17 cellular contexts compared by ENCODE assay signal in the genomic region with DNA sequence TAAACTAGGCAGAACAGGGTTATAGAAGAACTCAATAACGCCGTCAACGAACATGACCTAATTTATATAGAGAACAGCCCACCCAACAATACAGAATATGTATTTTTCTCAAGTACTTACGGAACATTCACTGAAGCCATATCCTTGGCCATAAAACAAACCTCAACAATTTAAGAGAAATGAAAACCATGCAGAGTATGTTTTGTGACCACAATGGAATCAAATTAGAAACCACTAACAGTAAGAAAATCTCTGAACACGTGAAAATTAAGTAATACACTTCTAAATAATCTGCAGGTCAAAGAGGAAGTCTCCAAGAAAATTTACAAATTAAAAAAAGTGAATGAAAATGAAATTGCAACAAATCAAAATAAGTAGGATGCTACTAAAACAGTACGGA. TPM values are rescaled to one million over a fixed set of nuclear protein-coding genes. Genes with fewer than 3 reads are reported as not detected.
A peak's percentile ranks its signal among the peaks of the same experiment; 100 is the strongest.
DNase-seq lines count a peak whose midpoint lies in the region; ATAC-seq, FAIRE-seq and TF ChIP-seq lines count a peak whose summit lies in the region.
"Had no signal": no experiment of that assay in that cellular context is flagged by ENCODE, and none has a peak within 500 bp of the region (broad histone marks: within the 10 kb centered on the region; RNA-seq: fewer than 3 reads in every experiment).

No MANE protein-coding gene starts in this region.

- H3K4me1 Mint-ChIP-seq in CD8-positive, alpha-beta T cell (ENCODE audit: low read depth): peaks cover 67% of the 10 kb centered on the region
- peaks cover 41 to 78% (median 71%) of the 10 kb centered on the region in 7 donors for H3K4me1 Mint-ChIP-seq in naive thymus-derived CD4-positive, alpha-beta T cell

- intact Hi-C loops in CD8-positive, alpha-beta T cell (cut with DNase I, micrococcal nuclease): no loop called here
- intact Hi-C loops in IMR-90 (cut with micrococcal nuclease) (no loop called here), HepG2 (cut with micrococcal nuclease; ENCODE audit: unreplicated experiment) (no loop called here)
- intact Hi-C loops in naive thymus-derived CD4-positive, alpha-beta T cell (cut with micrococcal nuclease): no loop called here

- H2BK15ac ChIP-seq in IMR-90 (ENCODE audit: low read depth, low read length): no peak overlapping the region

- H3K36me3 Mint-ChIP-seq in CD8-positive, alpha-beta T cell: peaks cover 52% of the 10 kb centered on the region
- H3K36me3 Mint-ChIP-seq in naive thymus-derived CD4-positive, alpha-beta T cell: peaks cover 5 to 24% (median 16%) of the 10 kb centered on the region in 5 donors

- H2AFZ ChIP-seq in IMR-90 (replicated peaks; ENCODE audit: low read length, poor library complexity): no peak overlapping the region
- H2AFZ ChIP-seq in HepG2 (ENCODE audit: low read length): no peak overlapping the region

- no peak overlapping the region for H2BK120ac ChIP-seq in IMR-90 (ENCODE audit: low read depth, low read length)

- H3K4ac ChIP-seq in IMR-90 (ENCODE audit: low read depth, low read length): no peak overlapping the region

- H4K8ac ChIP-seq in IMR-90 (ENCODE audit: low read depth in 2 of 2, low read length in 2 of 2): no peak overlapping the region

- BruUV-seq in IMR-90 (replicated peaks; lab: Mats Ljungman, UMichigan) (no TSS peak), HepG2 (replicated peaks; lab: Mats Ljungman, UMichigan) (no TSS peak)

- DNase-seq in CD8-positive, alpha-beta T cell: no peak
- DNase-seq in IMR-90: peak; percentile 65
- DNase-seq in astrocyte of the cerebellum (ENCODE audit: low read depth): peak; percentile 76
- DNase-seq in naive thymus-derived CD4-positive, alpha-beta T cell: no peak
- DNase-seq in nucleus accumbens (lab: John Stamatoyannopoulos, UW): no peak
- DNase-seq in D341Med (ENCODE audit: low spot score): no peak
- no peak for DNase-seq in HepG2 (ENCODE audit: low spot score)
- DNase-seq: activated CD4-positive, alpha-beta T cell treated with anti-CD3 and anti-CD28 coated beads, Interleukin-2, amount 50 U/mL, for 4 hours; activated naive CD4-positive, alpha-beta T cell treated with anti-CD3 and anti-CD28 coated beads, Interleukin-2, amount 50 U/mL, for 16 hours; left cardiac atrium; NCI-H1694; stimulated activated CD4-positive, alpha-beta T cell treated with anti-CD3 and anti-CD28 coated beads, Interleukin-12 subunit alpha, Interleukin-12 subunit beta, amount 100 ng/mL, for 4 hours; T-helper 1 cell; upper lobe of right lung had no signal

- no peak overlapping the region for H4K91ac ChIP-seq in IMR-90 (ENCODE audit: insufficient read depth, low read depth, low read length)

- H3K9ac ChIP-seq in IMR-90 (ENCODE audit: low read depth, low read length) (no peak overlapping the region), HepG2 (ENCODE audit: insufficient read depth, low read depth, low read length) (no peak overlapping the region)

- H3K27ac Mint-ChIP-seq in CD8-positive, alpha-beta T cell: peak overlapping the region; percentile 78
- H3K27ac Mint-ChIP-seq in naive thymus-derived CD4-positive, alpha-beta T cell: peak overlapping the region in 6 of 9 donors; percentile 0 to 71 (median 24)

- no peak for TF ChIP-seq RAD21 in IMR-90 (IDR thresholded peaks at IDR 0.05; ENCODE audit: low read length)
- TF ChIP-seq RAD21 in HepG2 (CRISPR knock-in tag; IDR thresholded peaks at IDR 0.05): no peak

- no peak for TF ChIP-seq POLR2A in IMR-90 (IDR thresholded peaks at IDR 0.05; ENCODE audit: low read depth, low read length)
- TF ChIP-seq POLR2A in HepG2 (IDR thresholded peaks at IDR 0.05; ENCODE audit: insufficient read depth in 1 of 2, low read depth in 2 of 2, low read length in 2 of 2): no peak

- FAIRE-seq in HepG2 (lab: Jason Lieb, UNC): no peak
- FAIRE-seq: GM12892, HTR-8/SVneo had no signal

- no peak overlapping the region for H2AK9ac ChIP-seq in IMR-90 (replicated peaks; ENCODE audit: low read depth, low read length, poor library complexity)

- CTCF ChIA-PET in CD8-positive, alpha-beta T cell (lab: Charles Lee): no interaction called here
- CTCF ChIA-PET in IMR-90 (lab: Yijun Ruan, JAX): no interaction called here
- CTCF ChIA-PET in naive thymus-derived CD4-positive, alpha-beta T cell (lab: Charles Lee): no interaction called here
- CTCF ChIA-PET in HepG2 (lab: Yijun Ruan, JAX; ENCODE audit: low intra/inter-chr PET ratio, low total read pairs): no interaction called here

- H3K14ac ChIP-seq in IMR-90 (replicated peaks; ENCODE audit: low read depth, low read length): no peak overlapping the region

- no peak overlapping the region for H3K56ac ChIP-seq in IMR-90 (ENCODE audit: extremely low read depth, insufficient read depth, low read length)

- no peaks in the 10 kb centered on the region for H3K9me1 ChIP-seq in IMR-90 (ENCODE audit: insufficient read depth, low read length)

- ATAC-seq in CD8-positive, alpha-beta T cell: no peak
- ATAC-seq in IMR-90 (ENCODE audit: low read depth) (peak; percentile 68), GM21360 (IDR thresholded peaks at IDR 0.05; ENCODE audit: unreplicated experiment) (no peak), HepG2 (no peak)
- no peak for ATAC-seq in naive thymus-derived CD4-positive, alpha-beta T cell
- ATAC-seq: left cardiac atrium, upper lobe of right lung had no signal

- H3K79me2 ChIP-seq in HepG2 (ENCODE audit: insufficient read depth, low read length): peaks cover 77% of the 10 kb centered on the region

- dilution Hi-C loops in IMR-90 (cut with HindIII; ENCODE audit: low sequenced_read_pairs, unreplicated experiment): no loop called here

- H4K5ac ChIP-seq in IMR-90 (ENCODE audit: low read depth, low read length): no peak overlapping the region

- no peak overlapping the region for H3K4me3 ChIP-seq in CD8-positive, alpha-beta T cell (ENCODE audit: low read depth, low read length)
- H3K4me3 ChIP-seq in IMR-90 (ENCODE audit: insufficient read depth, low read depth, low read length): no peak overlapping the region
- no peak overlapping the region for H3K4me3 ChIP-seq in astrocyte of the cerebellum (ENCODE audit: low read depth, low read length)
- no peak overlapping the region for H3K4me3 ChIP-seq in naive thymus-derived CD4-positive, alpha-beta T cell (ENCODE audit: low read length)
- no peak overlapping the region for H3K4me3 ChIP-seq in HepG2 (replicated peaks in 1 of 3; ENCODE audit: insufficient read depth in 1 of 3, low read depth in 2 of 3, low read length in 3 of 3)
- H3K4me3 ChIP-seq: upper lobe of right lung had no signal

- H3K79me1 ChIP-seq in IMR-90 (ENCODE audit: low read depth in 1 of 2, low read length in 2 of 2): peaks cover 13 to 40% of the 10 kb centered on the region in 2 experiments

- TF ChIP-seq CTCF in CD8-positive, alpha-beta T cell (IDR thresholded peaks at IDR 0.05): no peak
- TF ChIP-seq CTCF in IMR-90 (conservative IDR thresholded peaks at IDR 0.05; ENCODE audit: low read depth, low read length) (no peak), astrocyte of the cerebellum (IDR thresholded peaks at IDR 0.05; ENCODE audit: low read depth, low read length, missing control alignments) (no peak), HepG2 (CRISPR knock-in tag; IDR thresholded peaks at IDR 0.05) (no peak)

- no peaks in the 10 kb centered on the region for H3K9me3 ChIP-seq in CD8-positive, alpha-beta T cell (ENCODE audit: low read length)
- no peaks in the 10 kb centered on the region for H3K9me3 ChIP-seq in IMR-90 (ENCODE audit: control insufficient read depth, insufficient read depth, low read length)
- H3K9me3 ChIP-seq in naive thymus-derived CD4-positive, alpha-beta T cell (ENCODE audit: control insufficient read depth in 2 of 3, low read length in 3 of 3): no peaks in the 10 kb centered on the region
- H3K9me3 ChIP-seq in HepG2 (ENCODE audit: low read length): no peaks in the 10 kb centered on the region
- H3K9me3 ChIP-seq: upper lobe of right lung had no signal

- POLR2A ChIA-PET in CD8-positive, alpha-beta T cell (lab: Charles Lee): no interaction called here
- POLR2A ChIA-PET in IMR-90 (lab: Charles Lee; ENCODE audit: unreplicated experiment): no interaction called here
- POLR2A ChIA-PET in naive thymus-derived CD4-positive, alpha-beta T cell (lab: Charles Lee): interaction anchor here (0.6 to 1.3 kb wide), 2 partner anchors 9 to 16 kb away, joined by 3 to 7 read pairs; a partner anchor contains a TSS
- POLR2A ChIA-PET in HepG2 (lab: Yijun Ruan, JAX): interaction anchor here (1.0 kb wide), 1 partner anchor 9 kb away, joined by 3 read pairs; no protein-coding TSS in a partner anchor

- H3K27me3 ChIP-seq in CD8-positive, alpha-beta T cell (ENCODE audit: insufficient read depth, low read length): no peaks in the 10 kb centered on the region
- H3K27me3 ChIP-seq in IMR-90 (ENCODE audit: control insufficient read depth, insufficient read depth, low read length) (no peaks in the 10 kb centered on the region), HepG2 (ENCODE audit: control insufficient read depth in 1 of 2, insufficient read depth in 2 of 2, low read length in 2 of 2) (no peaks in the 10 kb centered on the region)
- H3K27me3 ChIP-seq in naive thymus-derived CD4-positive, alpha-beta T cell (ENCODE audit: control insufficient read depth in 2 of 2, insufficient read depth in 2 of 2, low read length in 2 of 2): no peaks in the 10 kb centered on the region
- H3K27me3 ChIP-seq: upper lobe of right lung had no signal

- H4K20me1 ChIP-seq in IMR-90 (ENCODE audit: insufficient read depth, low read length) (peaks cover 45% of the 10 kb centered on the region), HepG2 (ENCODE audit: insufficient read depth, low read length) (peaks cover 25% of the 10 kb centered on the region; the same call in 1 of the 2 replicates)

- no peak overlapping the region for H2BK5ac ChIP-seq in IMR-90 (ENCODE audit: low read depth, low read length, poor library complexity, severe bottlenecking)

- H3K27ac ChIP-seq in CD8-positive, alpha-beta T cell (ENCODE audit: low read depth, low read length): no peak overlapping the region
- H3K27ac ChIP-seq in IMR-90 (ENCODE audit: insufficient read depth, low read length) (no peak overlapping the region), HepG2 (ENCODE audit: extremely low read length, insufficient read depth, low read length) (no peak overlapping the region)
- no peak overlapping the region for H3K27ac ChIP-seq in naive thymus-derived CD4-positive, alpha-beta T cell (ENCODE audit: low read depth, low read length)
- H3K27ac ChIP-seq: upper lobe of right lung had no signal

- peaks cover 35% of the 10 kb centered on the region for H3K4me1 ChIP-seq in CD8-positive, alpha-beta T cell (ENCODE audit: insufficient read depth, low read length)
- H3K4me1 ChIP-seq in IMR-90 (ENCODE audit: control insufficient read depth, insufficient read depth, low read length) (no peaks in the 10 kb centered on the region), HepG2 (ENCODE audit: insufficient read depth, low read length) (peaks cover 28% of the 10 kb centered on the region)
- peaks cover 13 to 29% of the 10 kb centered on the region in 2 donors for H3K4me1 ChIP-seq in naive thymus-derived CD4-positive, alpha-beta T cell (ENCODE audit: control insufficient read depth in 2 of 2, insufficient read depth in 2 of 2, low read length in 2 of 2)

- no peak overlapping the region for H2BK20ac ChIP-seq in IMR-90 (ENCODE audit: low read depth, low read length)

- no CpG with 5 or more reads among the region's 6 CpGs for WGBS in IMR-90 (ENCODE audit: extremely low coverage in 2 of 2, insufficient read length in 1 of 2), 2 experiments
- WGBS in HepG2 (ENCODE audit: low lambda C conversion rate): 96% methylated on average over 6 of the region's 6 CpGs

- no peak overlapping the region for H3K18ac ChIP-seq in IMR-90 (ENCODE audit: low read depth, low read length)

- TF ChIP-seq EP300 in HepG2 (IDR thresholded peaks at IDR 0.05; ENCODE audit: low read depth in 2 of 2, low read length in 2 of 2): no peak
- no peak for TF ChIP-seq EP300 in HepG2 (CRISPR knock-in tag; IDR thresholded peaks at IDR 0.05; ENCODE audit: borderline replicate concordance)

- in situ Hi-C loops in IMR-90 (cut with MboI; ENCODE audit: low sequenced_read_pairs): no loop called here
- in situ Hi-C loops in astrocyte of the cerebellum (cut with HindIII; ENCODE audit: low sequenced_read_pairs): no loop called here
- in situ Hi-C loops in HepG2 (cut with HindIII; ENCODE audit: extremely low pct_ligation_motif_present, low pct_unique_long_range_greater_than_20kb): no loop called here

- no peaks in the 10 kb centered on the region for H3K27me3 Mint-ChIP-seq in CD8-positive, alpha-beta T cell (ENCODE audit: low read depth)
- no peaks in the 10 kb centered on the region for H3K27me3 Mint-ChIP-seq in naive thymus-derived CD4-positive, alpha-beta T cell

- H3K9me3 Mint-ChIP-seq in CD8-positive, alpha-beta T cell: no peaks in the 10 kb centered on the region
- no peaks in the 10 kb centered on the region for H3K9me3 Mint-ChIP-seq in naive thymus-derived CD4-positive, alpha-beta T cell

- peak overlapping the region; percentile 50 for H3K4me3 Mint-ChIP-seq in CD8-positive, alpha-beta T cell
- peak overlapping the region in 8 of 10 donors; percentile 34 to 98 (median 49) for H3K4me3 Mint-ChIP-seq in naive thymus-derived CD4-positive, alpha-beta T cell

- H3K36me3 ChIP-seq in CD8-positive, alpha-beta T cell (ENCODE audit: insufficient read depth, low read length): peaks cover 13% of the 10 kb centered on the region
- H3K36me3 ChIP-seq in IMR-90 (ENCODE audit: control insufficient read depth, insufficient read depth, low read length): peaks cover 14% of the 10 kb centered on the region
- H3K36me3 ChIP-seq in naive thymus-derived CD4-positive, alpha-beta T cell (ENCODE audit: control insufficient read depth in 2 of 3, insufficient read depth in 3 of 3, low read length in 3 of 3): peaks cover 8 to 28% (median 18%) of the 10 kb centered on the region in 3 experiments
- peaks cover 9 to 29% of the 10 kb centered on the region in 2 experiments; a peak in 4 of 5 replicates for H3K36me3 ChIP-seq in HepG2 (replicated peaks in 1 of 2; ENCODE audit: control insufficient read depth in 1 of 2, insufficient read depth in 2 of 2, low read length in 2 of 2)

- no peak overlapping the region for H2AK5ac ChIP-seq in IMR-90 (ENCODE audit: low read depth, low read length)

- H3K4me2 ChIP-seq in IMR-90 (ENCODE audit: low read depth, low read length) (peak overlapping the region; percentile 36; the same call in 1 of the 2 replicates), HepG2 (ENCODE audit: low read depth, low read length) (no peak overlapping the region)

- no peak overlapping the region for H3K23ac ChIP-seq in IMR-90 (ENCODE audit: low read depth, low read length)

RNA-seq across cellular contexts. Expression of a gene that starts 9.4 kb away (rescaled TPM):
- 100 to 1,000 TPM in 1 of 2 experiments, 10 to 100 TPM in 1; 95.3 to 109 TPM for total RNA-seq in CD8-positive, alpha-beta T cell
- total RNA-seq in IMR-90 (2012; rRNA removed) (37.8 and 61.7 TPM in 2 replicates), HepG2 (2016; rRNA removed; fragmentation: Illumina TruSeq; extraction: Trizol) (60.7 and 69.9 TPM in 2 replicates)
- polyA plus RNA-seq in IMR-90 (2012; rRNA removed) (19.8 and 22.6 TPM in 2 replicates), HepG2 (2011; rRNA removed) (15.3 and 16.1 TPM in 2 replicates)
- 11.8 and 12.7 TPM in 2 replicates for polyA plus RNA-seq in IMR-90 (2012; cell fraction: cytosol; rRNA removed)
- polyA plus RNA-seq in IMR-90 (2012; cell fraction: nucleus; rRNA removed; ENCODE audit: low replicate concordance): 18.0 and 42.4 TPM in 2 replicates
- total RNA-seq in naive thymus-derived CD4-positive, alpha-beta T cell: 10 to 100 TPM; 80.0 to 99.3 (median 87.6) TPM
- polyA plus RNA-seq in naive thymus-derived CD4-positive, alpha-beta T cell: 10 to 100 TPM; 34.3 to 49.2 TPM
- 21.9 and 27.2 TPM in 2 replicates for total RNA-seq in HepG2 (2016; cell fraction: cytosol; rRNA removed; fragmentation: Illumina TruSeq; extraction: Trizol; ENCODE audit: low read depth)
- total RNA-seq in HepG2 (2016; cell fraction: insoluble cytoplasmic fraction; rRNA removed; fragmentation: Illumina TruSeq; extraction: Trizol): 55.9 and 75.2 TPM in 2 replicates
- total RNA-seq in HepG2 (2016; cell fraction: membrane; rRNA removed; fragmentation: Illumina TruSeq; extraction: Trizol): 19.7 and 22.5 TPM in 2 replicates
- 77.0 and 82.1 TPM in 2 replicates for total RNA-seq in HepG2 (2016; cell fraction: nucleus; rRNA removed; fragmentation: Illumina TruSeq; extraction: Trizol)
- 8.3 and 9.4 TPM in 2 replicates for polyA plus RNA-seq in HepG2 (2011; cell fraction: cytosol; rRNA removed)
- polyA plus RNA-seq in HepG2 (2011; cell fraction: nucleus; rRNA removed): 27.3 and 39.2 TPM in 2 replicates
- polyA plus RNA-seq in HepG2 (2012): 26.6 and 31.2 TPM in 2 replicates
- 2.3 and 2.5 TPM in 2 replicates for polyA plus RNA-seq in HepG2 (2016; cell fraction: cytosol; fragmentation: Illumina TruSeq; extraction: Trizol; ENCODE audit: low read depth)
- polyA plus RNA-seq in HepG2 (2016; cell fraction: insoluble cytoplasmic fraction; fragmentation: Illumina TruSeq; extraction: Trizol; ENCODE audit: low read depth): 35.5 and 40.7 TPM in 2 replicates
- polyA plus RNA-seq in HepG2 (2016; cell fraction: membrane; fragmentation: Illumina TruSeq; extraction: Trizol; ENCODE audit: low read depth): 5.1 and 6.5 TPM in 2 replicates
- 53.6 and 61.3 TPM in 2 replicates for polyA plus RNA-seq in HepG2 (2016; cell fraction: nucleus; fragmentation: Illumina TruSeq; extraction: Trizol; ENCODE audit: insufficient read depth, low read depth)
- polyA minus RNA-seq in HepG2 (2011; rRNA and poly(A)+ RNA removed; ENCODE audit: low replicate concordance): 27.4 and 45.1 TPM in 2 replicates
- polyA minus RNA-seq in HepG2 (2011; cell fraction: cytosol; rRNA and poly(A)+ RNA removed): 11.9 and 15.4 TPM in 2 replicates
- polyA minus RNA-seq in HepG2 (2011; cell fraction: nucleus; rRNA and poly(A)+ RNA removed): 155 and 179 TPM in 2 replicates

RNA-seq across cellular contexts. Expression of a gene that starts 10.8 kb away (rescaled TPM):
- total RNA-seq in CD8-positive, alpha-beta T cell: 100 to 1,000 TPM; 254 to 260 TPM
- total RNA-seq in IMR-90 (2012; rRNA removed) (52.7 and 58.3 TPM in 2 replicates), HepG2 (2016; rRNA removed; fragmentation: Illumina TruSeq; extraction: Trizol) (107 and 131 TPM in 2 replicates)
- polyA plus RNA-seq in IMR-90 (2012; rRNA removed) (77.9 and 87.2 TPM in 2 replicates), HepG2 (2011; rRNA removed) (85.9 and 94.4 TPM in 2 replicates)
- polyA plus RNA-seq in IMR-90 (2012; cell fraction: cytosol; rRNA removed): 38.1 and 73.2 TPM in 2 replicates
- 37.4 and 201 TPM in 2 replicates for polyA plus RNA-seq in IMR-90 (2012; cell fraction: nucleus; rRNA removed; ENCODE audit: low replicate concordance)
- total RNA-seq in naive thymus-derived CD4-positive, alpha-beta T cell: 100 to 1,000 TPM in 4 of 5 experiments, 10 to 100 TPM in 1; 51.7 to 212 (median 191) TPM
- polyA plus RNA-seq in naive thymus-derived CD4-positive, alpha-beta T cell: 100 to 1,000 TPM; 325 to 401 TPM
- total RNA-seq in HepG2 (2016; cell fraction: cytosol; rRNA removed; fragmentation: Illumina TruSeq; extraction: Trizol; ENCODE audit: low read depth): 132 and 143 TPM in 2 replicates
- 110 and 134 TPM in 2 replicates for total RNA-seq in HepG2 (2016; cell fraction: insoluble cytoplasmic fraction; rRNA removed; fragmentation: Illumina TruSeq; extraction: Trizol)
- total RNA-seq in HepG2 (2016; cell fraction: membrane; rRNA removed; fragmentation: Illumina TruSeq; extraction: Trizol): 177 and 190 TPM in 2 replicates
- total RNA-seq in HepG2 (2016; cell fraction: nucleus; rRNA removed; fragmentation: Illumina TruSeq; extraction: Trizol): 57.1 and 61.7 TPM in 2 replicates
- polyA plus RNA-seq in HepG2 (2011; cell fraction: cytosol; rRNA removed): 52.6 and 73.1 TPM in 2 replicates
- polyA plus RNA-seq in HepG2 (2011; cell fraction: nucleus; rRNA removed): 109 and 121 TPM in 2 replicates
- 68.8 and 75.6 TPM in 2 replicates for polyA plus RNA-seq in HepG2 (2012)
- 179 and 208 TPM in 2 replicates for polyA plus RNA-seq in HepG2 (2016; cell fraction: cytosol; fragmentation: Illumina TruSeq; extraction: Trizol; ENCODE audit: low read depth)
- 160 and 163 TPM in 2 replicates for polyA plus RNA-seq in HepG2 (2016; cell fraction: insoluble cytoplasmic fraction; fragmentation: Illumina TruSeq; extraction: Trizol; ENCODE audit: low read depth)
- polyA plus RNA-seq in HepG2 (2016; cell fraction: membrane; fragmentation: Illumina TruSeq; extraction: Trizol; ENCODE audit: low read depth): 188 and 198 TPM in 2 replicates
- 121 and 125 TPM in 2 replicates for polyA plus RNA-seq in HepG2 (2016; cell fraction: nucleus; fragmentation: Illumina TruSeq; extraction: Trizol; ENCODE audit: insufficient read depth, low read depth)
- 27.0 and 56.6 TPM in 2 replicates for polyA minus RNA-seq in HepG2 (2011; rRNA and poly(A)+ RNA removed; ENCODE audit: low replicate concordance)
- polyA minus RNA-seq in HepG2 (2011; cell fraction: cytosol; rRNA and poly(A)+ RNA removed): 22.4 and 23.6 TPM in 2 replicates
- polyA minus RNA-seq in HepG2 (2011; cell fraction: nucleus; rRNA and poly(A)+ RNA removed): 41.3 and 43.5 TPM in 2 replicates

RNA-seq across cellular contexts. Expression of a gene that starts 36.5 kb away (rescaled TPM):
- total RNA-seq in CD8-positive, alpha-beta T cell: 1 to 10 TPM; 4.2 to 4.3 TPM
- total RNA-seq in IMR-90 (2012; rRNA removed) (10.8 and 11.3 TPM in 2 replicates), HepG2 (2016; rRNA removed; fragmentation: Illumina TruSeq; extraction: Trizol) (1.1 and 3.0 TPM in 2 replicates)
- polyA plus RNA-seq in IMR-90 (2012; rRNA removed) (4.0 and 4.2 TPM in 2 replicates), HepG2 (2011; rRNA removed) (0.99 and 1.2 TPM in 2 replicates)
- polyA plus RNA-seq in IMR-90 (2012; cell fraction: cytosol; rRNA removed): 3.3 and 5.3 TPM in 2 replicates
- 1.4 and 2.6 TPM in 2 replicates for polyA plus RNA-seq in IMR-90 (2012; cell fraction: nucleus; rRNA removed; ENCODE audit: low replicate concordance)
- 1 to 10 TPM; 2.8 to 9.7 (median 6.9) TPM for total RNA-seq in naive thymus-derived CD4-positive, alpha-beta T cell
- 1 to 10 TPM; 1.6 to 2.7 TPM for polyA plus RNA-seq in naive thymus-derived CD4-positive, alpha-beta T cell
- 0.35 and 0.71 TPM in 2 replicates for total RNA-seq in HepG2 (2016; cell fraction: cytosol; rRNA removed; fragmentation: Illumina TruSeq; extraction: Trizol; ENCODE audit: low read depth)
- 1.1 and 2.7 TPM in 2 replicates for total RNA-seq in HepG2 (2016; cell fraction: insoluble cytoplasmic fraction; rRNA removed; fragmentation: Illumina TruSeq; extraction: Trizol)
- 0.96 and 1.4 TPM in 2 replicates for total RNA-seq in HepG2 (2016; cell fraction: membrane; rRNA removed; fragmentation: Illumina TruSeq; extraction: Trizol)
- total RNA-seq in HepG2 (2016; cell fraction: nucleus; rRNA removed; fragmentation: Illumina TruSeq; extraction: Trizol): 4.3 and 5.0 TPM in 2 replicates
- polyA plus RNA-seq in HepG2 (2011; cell fraction: cytosol; rRNA removed): 1.1 and 1.4 TPM in 2 replicates
- polyA plus RNA-seq in HepG2 (2011; cell fraction: nucleus; rRNA removed): 2.7 and 3.4 TPM in 2 replicates
- polyA plus RNA-seq in HepG2 (2012): 2.5 and 2.6 TPM in 2 replicates
- polyA plus RNA-seq in HepG2 (2016; cell fraction: cytosol; fragmentation: Illumina TruSeq; extraction: Trizol; ENCODE audit: low read depth): 0.19 and 0.40 TPM in 2 replicates
- polyA plus RNA-seq in HepG2 (2016; cell fraction: insoluble cytoplasmic fraction; fragmentation: Illumina TruSeq; extraction: Trizol; ENCODE audit: low read depth): 0.85 and 1.5 TPM in 2 replicates
- polyA plus RNA-seq in HepG2 (2016; cell fraction: membrane; fragmentation: Illumina TruSeq; extraction: Trizol; ENCODE audit: low read depth): 0.32 and 0.69 TPM in 2 replicates
- 3.1 TPM in 2 replicates for polyA plus RNA-seq in HepG2 (2016; cell fraction: nucleus; fragmentation: Illumina TruSeq; extraction: Trizol; ENCODE audit: insufficient read depth, low read depth)
- 4.5 and 6.7 TPM in 2 replicates for polyA minus RNA-seq in HepG2 (2011; rRNA and poly(A)+ RNA removed; ENCODE audit: low replicate concordance)
- 2.0 and 2.5 TPM in 2 replicates for polyA minus RNA-seq in HepG2 (2011; cell fraction: cytosol; rRNA and poly(A)+ RNA removed)
- 3.1 and 4.8 TPM in 2 replicates for polyA minus RNA-seq in HepG2 (2011; cell fraction: nucleus; rRNA and poly(A)+ RNA removed)

RNA-seq across cellular contexts. Expression of a gene that starts 46.3 kb away (rescaled TPM):
- total RNA-seq in CD8-positive, alpha-beta T cell: 1 to 10 TPM; 1.2 to 1.9 TPM
- total RNA-seq in IMR-90 (2012; rRNA removed): 6.7 and 8.1 TPM in 2 replicates
- polyA plus RNA-seq in IMR-90 (2012; rRNA removed): 8.4 and 9.2 TPM in 2 replicates
- 9.3 and 21.4 TPM in 2 replicates for polyA plus RNA-seq in IMR-90 (2012; cell fraction: cytosol; rRNA removed)
- 4.5 and 5.0 TPM in 2 replicates for polyA plus RNA-seq in IMR-90 (2012; cell fraction: nucleus; rRNA removed; ENCODE audit: low replicate concordance)
- total RNA-seq in naive thymus-derived CD4-positive, alpha-beta T cell: 1 to 10 TPM in 2 of 5 experiments, under 1 TPM in 2, not detected in 1; 0.27 to 1.6 (median 0.81) TPM
- polyA plus RNA-seq in naive thymus-derived CD4-positive, alpha-beta T cell: under 1 TPM; 0.13 to 0.59 TPM
- total RNA-seq in HepG2 (2016; rRNA removed; fragmentation: Illumina TruSeq; extraction: Trizol): not detected in 2 replicates
- not detected in 2 replicates for total RNA-seq in HepG2 (2016; cell fraction: cytosol; rRNA removed; fragmentation: Illumina TruSeq; extraction: Trizol; ENCODE audit: low read depth)
- total RNA-seq in HepG2 (2016; cell fraction: insoluble cytoplasmic fraction; rRNA removed; fragmentation: Illumina TruSeq; extraction: Trizol): not detected in 2 replicates
- total RNA-seq in HepG2 (2016; cell fraction: membrane; rRNA removed; fragmentation: Illumina TruSeq; extraction: Trizol): not detected in 2 replicates
- total RNA-seq in HepG2 (2016; cell fraction: nucleus; rRNA removed; fragmentation: Illumina TruSeq; extraction: Trizol): not detected in 2 replicates
- not detected in 2 replicates for polyA plus RNA-seq in HepG2 (2011; rRNA removed)
- polyA plus RNA-seq in HepG2 (2011; cell fraction: cytosol; rRNA removed): not detected in 2 replicates
- not detected in 2 replicates for polyA plus RNA-seq in HepG2 (2011; cell fraction: nucleus; rRNA removed)
- not detected in 2 replicates for polyA plus RNA-seq in HepG2 (2012)
- not detected in 2 replicates for polyA plus RNA-seq in HepG2 (2016; cell fraction: cytosol; fragmentation: Illumina TruSeq; extraction: Trizol; ENCODE audit: low read depth)
- polyA plus RNA-seq in HepG2 (2016; cell fraction: insoluble cytoplasmic fraction; fragmentation: Illumina TruSeq; extraction: Trizol; ENCODE audit: low read depth): not detected in 2 replicates
- polyA plus RNA-seq in HepG2 (2016; cell fraction: membrane; fragmentation: Illumina TruSeq; extraction: Trizol; ENCODE audit: low read depth): not detected in 2 replicates
- not detected in 2 replicates for polyA plus RNA-seq in HepG2 (2016; cell fraction: nucleus; fragmentation: Illumina TruSeq; extraction: Trizol; ENCODE audit: insufficient read depth, low read depth)
- polyA minus RNA-seq in HepG2 (2011; rRNA and poly(A)+ RNA removed; ENCODE audit: low replicate concordance): not detected in 2 replicates
- polyA minus RNA-seq in HepG2 (2011; cell fraction: cytosol; rRNA and poly(A)+ RNA removed): not detected in 2 replicates
- not detected in 2 replicates for polyA minus RNA-seq in HepG2 (2011; cell fraction: nucleus; rRNA and poly(A)+ RNA removed)

Comparison
In these comparisons a context has a peak if more than half of its experiments do, and no peak if none do; other contexts are left out.
1. DNase-seq: peak in IMR-90 (single experiment) and astrocyte of the cerebellum (single experiment); none in CD8-positive, alpha-beta T cell (0 of 7), naive thymus-derived CD4-positive, alpha-beta T cell (0 of 9), nucleus accumbens (0 of 56), D341Med (single experiment) and HepG2 (single experiment).
2. POLR2A ChIA-PET loops: an anchor here in naive thymus-derived CD4-positive, alpha-beta T cell (0.6 to 1.3 kb wide) and HepG2 (1.0 kb wide); none called in CD8-positive, alpha-beta T cell and IMR-90.